In genomic region chr5:35120745-35121144, GRCh38 we compare ENCODE assay signal across 19 cellular contexts.
DNase-seq lines count a peak whose midpoint lies in the region; ATAC-seq, FAIRE-seq and TF ChIP-seq lines count a peak whose summit lies in the region.
"Had no signal": no experiment of that assay in that cellular context is flagged by ENCODE, and none has a peak within 500 bp of the region (broad histone marks: within the 10 kb centered on the region; RNA-seq: fewer than 3 reads in every experiment).

No MANE protein-coding gene starts in this region.

- H3K4me3 ChIP-seq in GM23248: no peak overlapping the region
- H3K4me3 ChIP-seq in parathyroid adenoma (ENCODE audit: low read depth, low read length): no peak overlapping the region
- no peak overlapping the region for H3K4me3 ChIP-seq in MM.1S (ENCODE audit: low read length)
- H3K4me3 ChIP-seq: K562 had no signal

- peaks cover 21% of the 10 kb centered on the region for H3F3A ChIP-seq in GM23248 (ENCODE audit: insufficient read depth)
- H3F3A ChIP-seq in MM.1S (ENCODE audit: insufficient read depth, low read length): no peaks in the 10 kb centered on the region

- no peaks in the 10 kb centered on the region for H3K79me2 ChIP-seq in GM23248 (ENCODE audit: insufficient read depth)
- peaks cover 72% of the 10 kb centered on the region for H3K79me2 ChIP-seq in parathyroid adenoma
- no peaks in the 10 kb centered on the region for H3K79me2 ChIP-seq in MM.1S (ENCODE audit: low read length)

- H3K9ac ChIP-seq in GM23248 (no peak overlapping the region), parathyroid adenoma (peak overlapping the region; percentile 6), MM.1S (ENCODE audit: low read length) (no peak overlapping the region)

- H3K4me1 ChIP-seq in GM23248 (ENCODE audit: insufficient read depth): peaks cover 34% of the 10 kb centered on the region
- peaks cover 43% of the 10 kb centered on the region for H3K4me1 ChIP-seq in parathyroid adenoma
- H3K4me1 ChIP-seq in MM.1S (ENCODE audit: low read length): no peaks in the 10 kb centered on the region

- 74 to 91% methylated on average over 1 of the region's 1 CpG for WGBS in GM23248 (ENCODE audit: low coverage in 1 of 2, low lambda C conversion rate in 2 of 2, missing lambda C conversion rate in 2 of 2), 2 experiments

- H3K4me2 ChIP-seq in GM23248 (ENCODE audit: unreplicated experiment) (no peak overlapping the region), parathyroid adenoma (ENCODE audit: low read length) (no peak overlapping the region), MM.1S (ENCODE audit: low read depth, low read length) (no peak overlapping the region)

- H3K27me3 ChIP-seq in GM23248 (replicated peaks; ENCODE audit: insufficient read depth) (no peaks in the 10 kb centered on the region), parathyroid adenoma (ENCODE audit: control insufficient read depth, insufficient read depth, low read length) (no peaks in the 10 kb centered on the region), MM.1S (replicated peaks; ENCODE audit: insufficient read depth, low read length) (no peaks in the 10 kb centered on the region)

- H3K9me3 ChIP-seq in GM23248 (ENCODE audit: low read depth) (no peaks in the 10 kb centered on the region), parathyroid adenoma (ENCODE audit: control insufficient read depth, low read length) (no peaks in the 10 kb centered on the region), MM.1S (replicated peaks; ENCODE audit: insufficient read depth, low read length) (no peaks in the 10 kb centered on the region)

- peak; percentile 17 for DNase-seq in GM23248
- DNase-seq in LHCN-M2 (ENCODE audit: low read depth): peak; percentile 9
- no peak for DNase-seq in MM.1S
- DNase-seq: C1 segment of cervical spinal cord; Calu3; CD4-positive, alpha-beta T cell; DMS153; DMS79 treated with DMSO at 0.1 percent for 48 hours; EL; GDM1 had no signal

- H2AFZ ChIP-seq in GM23248 (no peak overlapping the region), parathyroid adenoma (no peak overlapping the region), MM.1S (ENCODE audit: low read length) (no peak overlapping the region)

- in situ Hi-C loops in GM23248 (cut with MboI): no loop called here

- H3K27ac ChIP-seq in GM23248: no peak overlapping the region
- no peak overlapping the region for H3K27ac ChIP-seq in parathyroid adenoma
- no peak overlapping the region for H3K27ac ChIP-seq in MM.1S (ENCODE audit: low read length)

- no peaks in the 10 kb centered on the region for H3K36me3 ChIP-seq in GM23248 (ENCODE audit: low read depth)
- H3K36me3 ChIP-seq in parathyroid adenoma (ENCODE audit: control insufficient read depth, insufficient read depth, low read length): no peaks in the 10 kb centered on the region
- H3K36me3 ChIP-seq in MM.1S (replicated peaks; ENCODE audit: insufficient read depth, low read length): no peaks in the 10 kb centered on the region

- no peak for TF ChIP-seq CTCF in parathyroid adenoma (IDR thresholded peaks at IDR 0.05)
- TF ChIP-seq CTCF in MM.1S (IDR thresholded peaks at IDR 0.05; ENCODE audit: low read length): no peak

- H4K20me1 ChIP-seq in GM23248 (ENCODE audit: insufficient read depth) (no peaks in the 10 kb centered on the region), MM.1S (ENCODE audit: insufficient read depth, low read length) (no peaks in the 10 kb centered on the region)

- H3K9me2 ChIP-seq in GM23248 (ENCODE audit: insufficient read depth): no peaks in the 10 kb centered on the region
- H3K9me2 ChIP-seq in MM.1S (replicated peaks; ENCODE audit: insufficient read depth, low read length): no peaks in the 10 kb centered on the region

- ATAC-seq in HG02973 (IDR thresholded peaks at IDR 0.05; ENCODE audit: unreplicated experiment): no peak
- no peak for ATAC-seq in GM18907 (IDR thresholded peaks at IDR 0.05; ENCODE audit: unreplicated experiment)
- ATAC-seq: K562 had no signal

- peak; percentile 90 for FAIRE-seq in endometrium (lab: Jason Lieb, UNC)
- FAIRE-seq: A204.1, GM12892, H54, HTR-8/SVneo, K562 had no signal
